In genomic region chr3:141379250-141379872, GRCh38 we compare ENCODE assay signal across 9 cellular contexts. TPM values are rescaled to one million over a fixed set of nuclear protein-coding genes. Genes with fewer than 3 reads are reported as not detected.
DNase-seq lines count a peak whose midpoint lies in the region; ATAC-seq and TF ChIP-seq lines count a peak whose summit lies in the region.
"Had no signal": no experiment of that assay in that cellular context is flagged by ENCODE, and none has a peak within 500 bp of the region (broad histone marks: within the 10 kb centered on the region; RNA-seq: fewer than 3 reads in every experiment).

No MANE protein-coding gene starts in this region.

- peak; percentile 51 for DNase-seq in GM10266 (ENCODE audit: extremely low spot score)
- no peak for DNase-seq in activated T-cell treated with anti-CD3 and anti-CD28 coated beads, Interleukin-2, amount 50 U/mL, for 4 hours
- DNase-seq in NCI-H524 (lab: John Stamatoyannopoulos, UW), result no peak
- no peak for DNase-seq in GDM1 (lab: John Stamatoyannopoulos, UW)
- no peak for DNase-seq in DMS 273 (lab: John Stamatoyannopoulos, UW; ENCODE audit: unreplicated experiment)
- DNase-seq in D341Med (ENCODE audit: low spot score), result no peak
- DNase-seq: NCI-H146 had no signal

- no peaks in the 10 kb centered on the region for H3K9me3 Mint-ChIP-seq in activated T-cell treated with anti-CD3 and anti-CD28 coated beads, Interleukin-2, amount 50 U/mL, for 4 hours

- H3K4me3 Mint-ChIP-seq in activated T-cell treated with anti-CD3 and anti-CD28 coated beads, Interleukin-2, amount 50 U/mL, for 4 hours, result peak overlapping the region; percentile 59

- ATAC-seq in GM19372 (IDR thresholded peaks at IDR 0.05; ENCODE audit: low read depth, unreplicated experiment) (peak; percentile 65), HG03097 (IDR thresholded peaks at IDR 0.05; ENCODE audit: low FRiP score, unreplicated experiment) (peak; percentile 51)
- ATAC-seq in activated T-cell treated with anti-CD3 and anti-CD28 coated beads, Interleukin-2, amount 50 U/mL, for 4 hours, result peak; percentile 58 to 71

- no peaks in the 10 kb centered on the region for H3K27me3 Mint-ChIP-seq in activated T-cell treated with anti-CD3 and anti-CD28 coated beads, Interleukin-2, amount 50 U/mL, for 4 hours (ENCODE audit: low read depth)

- no peak for TF ChIP-seq CTCF in GM10266 (IDR thresholded peaks at IDR 0.05; ENCODE audit: control insufficient read depth, insufficient read depth, low read depth, missing control alignments)

- H3K4me1 Mint-ChIP-seq in activated T-cell treated with anti-CD3 and anti-CD28 coated beads, Interleukin-2, amount 50 U/mL, for 4 hours (ENCODE audit: low read depth), result peaks cover 32% of the 10 kb centered on the region

- no peaks in the 10 kb centered on the region for H3K36me3 Mint-ChIP-seq in activated T-cell treated with anti-CD3 and anti-CD28 coated beads, Interleukin-2, amount 50 U/mL, for 4 hours (ENCODE audit: insufficient read depth)

RNA-seq across cellular contexts. Expression of gene ZBTB38, which starts 11.1 kb away (rescaled TPM):
- 10 to 100 TPM; 15.4 to 22.5 (median 21.0) TPM for total RNA-seq in activated T-cell treated with anti-CD3 and anti-CD28 coated beads, Interleukin-2, amount 50 U/mL, for 4 hours
